In genomic region chr10:72334832-72335393, GRCh38 we compare ENCODE assay signal across 8 cellular contexts. TPM values are rescaled to one million over a fixed set of nuclear protein-coding genes. Genes with fewer than 3 reads are reported as not detected.
DNase-seq lines count a peak whose midpoint lies in the region; ATAC-seq, FAIRE-seq and TF ChIP-seq lines count a peak whose summit lies in the region.

No MANE protein-coding gene starts in this region.

- no peak for TF ChIP-seq CTCF in K562 (IDR thresholded peaks at IDR 0.05 in 2 of 3, conservative IDR thresholded peaks at IDR 0.05 in 1 of 3; ENCODE audit: insufficient read depth in 2 of 3, low read depth in 1 of 3, low read length in 3 of 3)

- H3K36me3 ChIP-seq in K562 (ENCODE audit: control insufficient read depth, insufficient read depth, low read length), result peaks cover 59% of the 10 kb centered on the region; the same call in 2 of the 3 replicates

- intact Hi-C loops in K562 (cut with micrococcal nuclease), result no loop called here

- no peaks in the 10 kb centered on the region for H4K20me1 ChIP-seq in K562 (replicated peaks; ENCODE audit: control insufficient read depth, insufficient read depth, low read length)

- 80% methylated on average over 13 of the region's 15 CpGs for WGBS in K562 (ENCODE audit: insufficient coverage, low coverage, missing lambda C conversion rate)

- no peak overlapping the region for H2AFZ ChIP-seq in K562 (ENCODE audit: low read depth, low read length)

- in situ Hi-C loops in K562 (cut with MboI), result loop anchor here (5.0 to 25.0 kb wide), 4 partner anchors 200 to 1023 kb away; partner anchors contain the start of gene SLC29A3

- H3K9me3 ChIP-seq in K562 (replicated peaks; ENCODE audit: control insufficient read depth, insufficient read depth, low read depth, low read length), result no peaks in the 10 kb centered on the region

- ATAC-seq in HG03442 (IDR thresholded peaks at IDR 0.05; ENCODE audit: unreplicated experiment) (peak; percentile 61), K562 (no peak)

- H3K79me2 ChIP-seq in K562 (ENCODE audit: control insufficient read depth, insufficient read depth, low read length), result no peaks in the 10 kb centered on the region

- no peak for TF ChIP-seq RAD21 in K562 (CRISPR knock-in tag; conservative IDR thresholded peaks at IDR 0.05 in 1 of 2, IDR thresholded peaks at IDR 0.05 in 1 of 2)

- FAIRE-seq in K562 (lab: Jason Lieb, UNC), result no peak

- no peaks in the 10 kb centered on the region for H3K9me1 ChIP-seq in K562 (ENCODE audit: control insufficient read depth, insufficient read depth, low read length)

- no peak overlapping the region for H3K27ac ChIP-seq in K562 (ENCODE audit: extremely low read depth, low read depth, low read length)

- no peaks in the 10 kb centered on the region for H3K27me3 ChIP-seq in K562 (ENCODE audit: control insufficient read depth in 2 of 2, insufficient read depth in 2 of 2, low read length in 2 of 2)

- no TSS peak for BruUV-seq in K562 (replicated peaks; lab: Mats Ljungman, UMichigan)

- no peak overlapping the region for H3K4me3 ChIP-seq in K562

- TF ChIP-seq POLR2A in GM19193 (IDR thresholded peaks at IDR 0.05; ENCODE audit: extremely low read depth, insufficient read depth, insufficient read length) (peak; percentile 15), K562 (conservative IDR thresholded peaks at IDR 0.05) (no peak)

- H3K4me2 ChIP-seq in K562 (ENCODE audit: insufficient read depth, low read length), result no peak overlapping the region

- peak; percentile 90 for DNase-seq in A172 (ENCODE audit: low spot score)
- peak; percentile 81 for DNase-seq in T-helper 9 cell
- DNase-seq in K562 (ENCODE audit: extremely low read depth in 1 of 4, low spot score in 3 of 4), result no peak
- DNase-seq in kidney glomerular epithelial cell (lab: John Stamatoyannopoulos, UW), result peak; percentile 87
- peak; percentile 73 to 85 for DNase-seq in stimulated activated CD4-positive, alpha-beta T cell treated with anti-CD3 and anti-CD28 coated beads, Interleukin-2, amount 100 ng/mL, for 24 hours
- no peak for DNase-seq in NCI-H1694 (lab: John Stamatoyannopoulos, UW)

- CTCF ChIA-PET in K562 (lab: Yijun Ruan, JAX; ENCODE audit: low intra/inter-chr PET ratio), result no interaction called here

- no peak for TF ChIP-seq EP300 in K562 (IDR thresholded peaks at IDR 0.05; ENCODE audit: low read length)

- peak overlapping the region in 1 of 2 experiments; percentile 66; a peak in 2 of 4 replicates for H3K9ac ChIP-seq in K562 (ENCODE audit: insufficient read depth in 1 of 2, low read depth in 2 of 2, low read length in 2 of 2)

- POLR2A ChIA-PET in K562 (lab: Yijun Ruan, JAX), result interaction anchor here (0.5 to 13.1 kb wide), 6 partner anchors 10 to 729 kb away, joined by 3 to 197 read pairs (median 4); partner anchors contain the start of gene DDIT4

- H3K4me1 ChIP-seq in K562 (replicated peaks in 1 of 2; ENCODE audit: control insufficient read depth in 2 of 2, insufficient read depth in 2 of 2, low read length in 2 of 2), result peaks cover 10 to 33% of the 10 kb centered on the region in 2 experiments; a peak in 4 of 5 replicates

TF ChIP-seq in K562, 482 proteins besides CTCF, POLR2A, EP300 and RAD21:
- TF ChIP-seq MTA2 (IDR thresholded peaks at IDR 0.05; ENCODE audit: low read depth) (no peak), ZNF143 (CRISPR knock-in tag; IDR thresholded peaks at IDR 0.05) (0 out of 2 replicates have a peak, but pooled peaks have one; percentile 36), ZBED1 (IDR thresholded peaks at IDR 0.05) (0 out of 2 replicates have a peak, but pooled peaks have one; percentile 31), SRSF7 (optimal IDR thresholded peaks at IDR 0.05; ENCODE audit: low read depth, low read length) (no peak), USF1 (CRISPR knock-in tag; IDR thresholded peaks at IDR 0.05) (peak; percentile 26; the same call in 1 of the 2 replicates), ETV6 (IDR thresholded peaks at IDR 0.05; ENCODE audit: borderline replicate concordance in 1 of 2, low read depth in 2 of 2, low read length in 1 of 2) (no peak), ETV6 (CRISPR knock-in tag; IDR thresholded peaks at IDR 0.05; ENCODE audit: borderline replicate concordance) (no peak), MAX (CRISPR knock-in tag; IDR thresholded peaks at IDR 0.05) (0 out of 2 replicates have a peak, but pooled peaks have one; percentile 6), RBM22 (IDR thresholded peaks at IDR 0.05; ENCODE audit: low read depth, low read length, poor library complexity, severe bottlenecking) (no peak), POLR2G (IDR thresholded peaks at IDR 0.05; ENCODE audit: low read depth, low read length) (peak; percentile 67), ZNF253 (CRISPR knock-in tag; conservative IDR thresholded peaks at IDR 0.05) (no peak), NR1H2 (CRISPR knock-in tag; IDR thresholded peaks at IDR 0.05) (no peak), CEBPB (tag; IDR thresholded peaks at IDR 0.05) (no peak), PHB2 (IDR thresholded peaks at IDR 0.05; ENCODE audit: low read depth) (no peak), YY1 (IDR thresholded peaks at IDR 0.05; ENCODE audit: borderline replicate concordance in 1 of 3, control insufficient read depth in 1 of 3, extremely low read depth in 1 of 3, insufficient read depth in 3 of 3, insufficient read length in 1 of 3, insufficient replicate concordance in 2 of 3, low read depth in 1 of 3, low read length in 2 of 3) (no peak)

RNA-seq across cellular contexts. Expression of gene DNAJB12, which starts 19.8 kb away (rescaled TPM):
- 33.1 and 34.6 TPM in 2 replicates for total RNA-seq in A172 (2014; rRNA removed; shearing (Covaris generic))
- total RNA-seq in K562 (2011; cell fraction: chromatin; rRNA removed; ENCODE audit: low replicate concordance), result 37.8 and 67.4 TPM in 2 replicates
- total RNA-seq in K562 (2011; cell fraction: nucleolus; rRNA removed), result 41.7 and 47.7 TPM in 2 replicates
- total RNA-seq in K562 (2011; cell fraction: nucleoplasm; rRNA removed), result 40.8 and 49.2 TPM in 2 replicates
- 22.1 and 30.2 TPM in 2 replicates for total RNA-seq in K562 (2014; rRNA removed)
- 12.9 and 15.1 TPM in 2 replicates for total RNA-seq in K562 (2014; rRNA removed; fragmentation: Illumina TruSeq; extraction: Trizol)
- 20.5 and 22.0 TPM in 2 replicates for total RNA-seq in K562 (2015; rRNA removed; fragmentation: Illumina TruSeq; extraction: Trizol)
- 31.0 and 31.5 TPM in 2 replicates for total RNA-seq in K562 (2021)
- 10.2 and 13.3 TPM in 2 replicates for polyA plus RNA-seq in K562 (2011; rRNA removed)
- polyA plus RNA-seq in K562 (2011; cell fraction: cytosol; rRNA removed), result 12.4 and 17.8 TPM in 2 replicates
- polyA plus RNA-seq in K562 (2011; cell fraction: nucleus; rRNA removed), result 27.1 and 42.9 TPM in 2 replicates
- polyA plus RNA-seq in K562 (2012), result 21.6 and 29.2 TPM in 2 replicates
- 24.1 and 26.2 TPM in 2 replicates for polyA plus RNA-seq in K562 (2014; fragmentation: Illumina TruSeq; extraction: Trizol)
- 1 to 10 TPM; 3.5 to 4.7 TPM for polyA plus RNA-seq in K562 (2014; fragmentation: Nextera tagmentation; extraction: Ambion mirVana)
- 18.4 and 20.3 TPM in 2 replicates for polyA plus RNA-seq in K562 (2014; rRNA removed)
- polyA minus RNA-seq in K562 (2011; rRNA and poly(A)+ RNA removed), result 7.6 and 8.6 TPM in 2 replicates
- 11.4 and 13.2 TPM in 2 replicates for polyA minus RNA-seq in K562 (2011; cell fraction: cytosol; rRNA and poly(A)+ RNA removed)
- polyA minus RNA-seq in K562 (2011; cell fraction: nucleus; rRNA and poly(A)+ RNA removed), result 14.1 and 15.7 TPM in 2 replicates

Comparison
In these comparisons a context has a peak if more than half of its experiments do, and no peak if none do; other contexts are left out.
1. DNase-seq: peak in A172 (single experiment), T-helper 9 cell (single experiment), kidney glomerular epithelial cell (single experiment) and stimulated activated CD4-positive, alpha-beta T cell treated with anti-CD3 and anti-CD28 coated beads, Interleukin-2, amount 100 ng/mL, for 24 hours (2 of 2); none in K562 (0 of 4) and NCI-H1694 (single experiment).